Comparison of ENCODE assay signal across 10 cellular contexts in genomic region chr7:2634265-2635145, GRCh38. TPM values are rescaled to one million over a fixed set of nuclear protein-coding genes. Genes with fewer than 3 reads are reported as not detected.
DNase-seq lines count a peak whose midpoint lies in the region; FAIRE-seq and TF ChIP-seq lines count a peak whose summit lies in the region.
"Had no signal": no experiment of that assay in that cellular context is flagged by ENCODE, and none has a peak within 500 bp of the region (broad histone marks: within the 10 kb centered on the region; RNA-seq: fewer than 3 reads in every experiment).

No MANE protein-coding gene starts in this region.

- H3K9me3 ChIP-seq in astrocyte (ENCODE audit: insufficient read depth, low read depth, low read length) = peaks cover 3% of the 10 kb centered on the region

- peak overlapping the region; percentile 74 for H3K4me3 ChIP-seq in astrocyte (ENCODE audit: insufficient read depth, low read depth, low read length)

- H2AFZ ChIP-seq in astrocyte (ENCODE audit: low read depth, low read length) = no peak overlapping the region

- H3K4me1 ChIP-seq in astrocyte (ENCODE audit: insufficient read depth, low read length) = peaks cover 57% of the 10 kb centered on the region

- no peak for DNase-seq in activated CD4-positive, alpha-beta T cell treated with anti-CD3 and anti-CD28 coated beads, Interleukin-2, amount 10 ng/mL, durations not matched to agents 7 days and 5 days
- DNase-seq in activated CD4-positive, alpha-beta T cell treated with anti-CD3 and anti-CD28 coated beads, Interleukin-2, amount 50 U/mL, for 48 hours = no peak
- no peak for DNase-seq in astrocyte (ENCODE audit: low read depth)
- DNase-seq in substantia nigra (lab: John Stamatoyannopoulos, UW) = peak in 1 of 49 donors; percentile 46
- DNase-seq in stimulated activated CD4-positive, alpha-beta T cell treated with anti-CD3 and anti-CD28 coated beads, Interleukin-4, amount 100 ng/mL, for 4 hours = no peak
- DNase-seq in NCI-H524 treated with DMSO at 0.1 percent for 48 hours (lab: John Stamatoyannopoulos, UW) = no peak
- DNase-seq in HTR-8/SVneo (ENCODE audit: insufficient read length, low spot score) = no peak

- H3K27ac ChIP-seq in astrocyte (ENCODE audit: low read depth, low read length) (peak overlapping the region; percentile 93), layer of hippocampus (ENCODE audit: low read depth, low read length) (peak overlapping the region; percentile 82), substantia nigra (ENCODE audit: low read depth, low read length, poor library complexity, severe bottlenecking) (peak overlapping the region; percentile 69)

- peak overlapping the region; percentile 2 for H3K27ac Mint-ChIP-seq in activated CD4-positive, alpha-beta T cell treated with anti-CD3 and anti-CD28 coated beads, Interleukin-2, amount 10 ng/mL, durations not matched to agents 7 days and 5 days
- peak overlapping the region; percentile 80 for H3K27ac Mint-ChIP-seq in astrocyte (ENCODE audit: unreplicated experiment)

- H3K9me3 Mint-ChIP-seq in activated CD4-positive, alpha-beta T cell treated with anti-CD3 and anti-CD28 coated beads, Interleukin-2, amount 10 ng/mL, durations not matched to agents 7 days and 5 days = no peaks in the 10 kb centered on the region
- no peaks in the 10 kb centered on the region for H3K9me3 Mint-ChIP-seq in astrocyte (ENCODE audit: unreplicated experiment)

- peak overlapping the region; percentile 81 for H3K4me3 Mint-ChIP-seq in activated CD4-positive, alpha-beta T cell treated with anti-CD3 and anti-CD28 coated beads, Interleukin-2, amount 10 ng/mL, durations not matched to agents 7 days and 5 days
- H3K4me3 Mint-ChIP-seq in astrocyte (ENCODE audit: unreplicated experiment) = peak overlapping the region; percentile 94

- peaks cover 71% of the 10 kb centered on the region for H3K79me2 ChIP-seq in astrocyte (ENCODE audit: insufficient read depth, low read length)

- H3K4me1 Mint-ChIP-seq in activated CD4-positive, alpha-beta T cell treated with anti-CD3 and anti-CD28 coated beads, Interleukin-2, amount 10 ng/mL, durations not matched to agents 7 days and 5 days = peaks cover 20% of the 10 kb centered on the region
- H3K4me1 Mint-ChIP-seq in astrocyte (ENCODE audit: low read depth, unreplicated experiment) = peaks cover 11% of the 10 kb centered on the region

- peaks cover 68% of the 10 kb centered on the region for H4K20me1 ChIP-seq in astrocyte (ENCODE audit: insufficient read depth, low read length)

- no peak for FAIRE-seq in astrocyte (lab: Jason Lieb, UNC)
- no peak for FAIRE-seq in HTR-8/SVneo (lab: Jason Lieb, UNC)

- CTCF ChIA-PET in activated CD4-positive, alpha-beta T cell treated with anti-CD3 and anti-CD28 coated beads, Interleukin-2, amount 10 ng/mL, durations not matched to agents 7 days and 5 days (lab: Charles Lee) = interaction anchor here (1.1 to 1.4 kb wide), 2 partner anchors 14 to 20 kb away, joined by 3 read pairs; no protein-coding TSS in a partner anchor

- POLR2A ChIA-PET in activated CD4-positive, alpha-beta T cell treated with anti-CD3 and anti-CD28 coated beads, Interleukin-2, amount 10 ng/mL, durations not matched to agents 7 days and 5 days (lab: Charles Lee) = interaction anchor here (0.6 kb wide), 1 partner anchor 718 kb away, joined by 5 read pairs; no protein-coding TSS in a partner anchor

- peak overlapping the region; percentile 90 for H3K9ac ChIP-seq in astrocyte (ENCODE audit: low read length)

- H3K27me3 ChIP-seq in astrocyte (ENCODE audit: insufficient read depth, low read length) = no peaks in the 10 kb centered on the region
- H3K27me3 ChIP-seq in layer of hippocampus (ENCODE audit: control insufficient read depth, insufficient read depth, low read length) = no peaks in the 10 kb centered on the region

- peak overlapping the region; percentile 88 for H3K4me2 ChIP-seq in astrocyte (ENCODE audit: low read length)

- H3K36me3 ChIP-seq in astrocyte (ENCODE audit: insufficient read depth, low read length) = no peaks in the 10 kb centered on the region

- H3K36me3 Mint-ChIP-seq in activated CD4-positive, alpha-beta T cell treated with anti-CD3 and anti-CD28 coated beads, Interleukin-2, amount 10 ng/mL, durations not matched to agents 7 days and 5 days (ENCODE audit: low read depth) = no peaks in the 10 kb centered on the region
- H3K36me3 Mint-ChIP-seq in astrocyte (ENCODE audit: low read depth, unreplicated experiment) = peaks cover 4% of the 10 kb centered on the region

- no peaks in the 10 kb centered on the region for H3K27me3 Mint-ChIP-seq in activated CD4-positive, alpha-beta T cell treated with anti-CD3 and anti-CD28 coated beads, Interleukin-2, amount 10 ng/mL, durations not matched to agents 7 days and 5 days
- H3K27me3 Mint-ChIP-seq in astrocyte (ENCODE audit: low read depth, unreplicated experiment) = no peaks in the 10 kb centered on the region

- TF ChIP-seq CTCF in astrocyte (IDR thresholded peaks at IDR 0.05; ENCODE audit: insufficient read depth, low read depth, low read length) = no peak

RNA-seq across cellular contexts. Expression of gene TTYH3, which starts 2.7 kb away (rescaled TPM):
- 10 to 100 TPM; 17.2 to 19.7 TPM for total RNA-seq in activated CD4-positive, alpha-beta T cell treated with anti-CD3 and anti-CD28 coated beads, Interleukin-2, amount 10 ng/mL, durations not matched to agents 7 days and 5 days
- total RNA-seq in astrocyte = 264 and 273 TPM in 2 replicates

RNA-seq across cellular contexts. Expression of gene AMZ1, which starts 53.5 kb away (rescaled TPM):
- under 1 TPM; 0.05 to 0.08 TPM for total RNA-seq in activated CD4-positive, alpha-beta T cell treated with anti-CD3 and anti-CD28 coated beads, Interleukin-2, amount 10 ng/mL, durations not matched to agents 7 days and 5 days
- 3.4 and 5.7 TPM in 2 replicates for total RNA-seq in astrocyte
- total RNA-seq: NCI-H460, pulmonary artery endothelial cell had no signal

Comparison
In these comparisons a context has a peak if more than half of its experiments do, and no peak if none do; other contexts are left out.
1. RNA of gene TTYH3, which starts 2.7 kb away (total RNA-seq): 264 to 273 TPM in astrocyte; 17.2 to 19.7 TPM in activated CD4-positive, alpha-beta T cell treated with anti-CD3 and anti-CD28 coated beads, Interleukin-2, amount 10 ng/mL, durations not matched to agents 7 days and 5 days; every median in the first group is over 10 times any median in the second.
2. Peak in every context shown above with its lines, with median percentiles within 50 percentile points of each other: H3K27ac ChIP-seq.